Comparison of ENCODE assay signal across 23 cellular contexts in genomic region chr1:171786534-171786933, GRCh38. TPM values are rescaled to one million over a fixed set of nuclear protein-coding genes. Genes with fewer than 3 reads are reported as not detected.
A peak's percentile ranks its signal among the peaks of the same experiment; 100 is the strongest.
DNase-seq lines count a peak whose midpoint lies in the region; ATAC-seq lines count a peak whose summit lies in the region.
"Had no signal": no experiment of that assay in that cellular context is flagged by ENCODE, and none has a peak within 500 bp of the region (broad histone marks: within the 10 kb centered on the region; RNA-seq: fewer than 3 reads in every experiment).

No MANE protein-coding gene starts in this region.

- POLR2A ChIA-PET in activated CD4-positive, alpha-beta memory T cell treated with anti-CD3 and anti-CD28 coated beads, Interleukin-2, amount 10 ng/mL, durations not matched to agents 7 days and 5 days (lab: Charles Lee) = interaction anchor here (4.0 kb wide), 1 partner anchor 45 kb away, joined by 40 read pairs; the partner anchor contains the start of gene VAMP4

- H3K9me3 Mint-ChIP-seq in activated CD4-positive, alpha-beta T cell treated with anti-CD3 and anti-CD28 coated beads, Interleukin-2, amount 10 ng/mL, durations not matched to agents 24 days and 14 days = no peaks in the 10 kb centered on the region
- H3K9me3 Mint-ChIP-seq in activated naive CD8-positive, alpha-beta T cell treated with anti-CD3 and anti-CD28 coated beads for 36 hours = no peaks in the 10 kb centered on the region
- H3K9me3 Mint-ChIP-seq in activated naive CD8-positive, alpha-beta T cell treated with anti-CD3 and anti-CD28 coated beads, Interleukin-2, amount 50 U/mL, for 24 hours = no peaks in the 10 kb centered on the region
- H3K9me3 Mint-ChIP-seq in activated CD4-positive, alpha-beta memory T cell treated with anti-CD3 and anti-CD28 coated beads, Interleukin-2, amount 10 ng/mL, durations not matched to agents 7 days and 5 days = no peaks in the 10 kb centered on the region
- no peaks in the 10 kb centered on the region for H3K9me3 Mint-ChIP-seq in stimulated activated effector memory CD8-positive, alpha-beta T cell treated with anti-CD3 and anti-CD28 coated beads, Interleukin-12 subunit alpha, Interleukin-12 subunit beta, amount 100 ng/mL, for 72 hours
- H3K9me3 Mint-ChIP-seq: IgD-negative memory B cell had no signal

- DNase-seq in activated CD4-positive, alpha-beta T cell treated with anti-CD3 and anti-CD28 coated beads, Interleukin-2, amount 10 ng/mL, durations not matched to agents 24 days and 14 days = no peak
- DNase-seq in activated CD4-positive, alpha-beta T cell treated with anti-CD3 and anti-CD28 coated beads for 48 hours = no peak
- DNase-seq in activated naive CD8-positive, alpha-beta T cell treated with anti-CD3 and anti-CD28 coated beads for 36 hours = no peak
- no peak for DNase-seq in activated naive CD8-positive, alpha-beta T cell treated with anti-CD3 and anti-CD28 coated beads, Interleukin-2, amount 50 U/mL, for 24 hours
- DNase-seq in activated CD4-positive, alpha-beta memory T cell treated with anti-CD3 and anti-CD28 coated beads, Interleukin-2, amount 10 ng/mL, durations not matched to agents 7 days and 5 days = no peak
- no peak for DNase-seq in stimulated activated effector memory CD8-positive, alpha-beta T cell treated with anti-CD3 and anti-CD28 coated beads, Interleukin-12 subunit alpha, Interleukin-12 subunit beta, amount 100 ng/mL, for 72 hours (ENCODE audit: low spot score in 2 of 2)
- no peak for DNase-seq in mucosa of gallbladder (ENCODE audit: low spot score)
- DNase-seq in NCI-H2029 treated with DMSO at 0.1 percent for 48 hours (lab: John Stamatoyannopoulos, UW) = no peak
- DNase-seq: 8988T, ACHN, BE2C, DMS153, DND-41, NCI-H1105, NCI-H1436 treated with DMSO at 0.1 percent for 48 hours, NCI-H1930, NCI-H446, NCI-H524 treated with DMSO at 0.1 percent for 48 hours, NCI-H774, SIG-M5 had no signal

- intact Hi-C loops in activated CD4-positive, alpha-beta T cell treated with anti-CD3 and anti-CD28 coated beads, Interleukin-2, amount 10 ng/mL, durations not matched to agents 24 days and 14 days (cut with micrococcal nuclease) = no loop called here

- H3K27ac Mint-ChIP-seq in activated CD4-positive, alpha-beta T cell treated with anti-CD3 and anti-CD28 coated beads, Interleukin-2, amount 10 ng/mL, durations not matched to agents 24 days and 14 days = peak overlapping the region; percentile 87
- H3K27ac Mint-ChIP-seq in activated naive CD8-positive, alpha-beta T cell treated with anti-CD3 and anti-CD28 coated beads for 36 hours = peak overlapping the region; percentile 34
- H3K27ac Mint-ChIP-seq in activated naive CD8-positive, alpha-beta T cell treated with anti-CD3 and anti-CD28 coated beads, Interleukin-2, amount 50 U/mL, for 24 hours = no peak overlapping the region
- H3K27ac Mint-ChIP-seq in activated CD4-positive, alpha-beta memory T cell treated with anti-CD3 and anti-CD28 coated beads, Interleukin-2, amount 10 ng/mL, durations not matched to agents 7 days and 5 days = peak overlapping the region; percentile 25
- H3K27ac Mint-ChIP-seq in stimulated activated effector memory CD8-positive, alpha-beta T cell treated with anti-CD3 and anti-CD28 coated beads, Interleukin-12 subunit alpha, Interleukin-12 subunit beta, amount 100 ng/mL, for 72 hours = peak overlapping the region; percentile 79

- H3K36me3 Mint-ChIP-seq in activated CD4-positive, alpha-beta T cell treated with anti-CD3 and anti-CD28 coated beads, Interleukin-2, amount 10 ng/mL, durations not matched to agents 24 days and 14 days (ENCODE audit: low read depth) = peaks cover 75% of the 10 kb centered on the region
- H3K36me3 Mint-ChIP-seq in activated naive CD8-positive, alpha-beta T cell treated with anti-CD3 and anti-CD28 coated beads for 36 hours = peaks cover 58% of the 10 kb centered on the region
- peaks cover 66% of the 10 kb centered on the region for H3K36me3 Mint-ChIP-seq in activated naive CD8-positive, alpha-beta T cell treated with anti-CD3 and anti-CD28 coated beads, Interleukin-2, amount 50 U/mL, for 24 hours (ENCODE audit: low read depth)
- peaks cover 83% of the 10 kb centered on the region for H3K36me3 Mint-ChIP-seq in activated CD4-positive, alpha-beta memory T cell treated with anti-CD3 and anti-CD28 coated beads, Interleukin-2, amount 10 ng/mL, durations not matched to agents 7 days and 5 days (ENCODE audit: low read depth)
- H3K36me3 Mint-ChIP-seq in stimulated activated effector memory CD8-positive, alpha-beta T cell treated with anti-CD3 and anti-CD28 coated beads, Interleukin-12 subunit alpha, Interleukin-12 subunit beta, amount 100 ng/mL, for 72 hours = peaks cover 87% of the 10 kb centered on the region

- no peak overlapping the region for H3K4me3 Mint-ChIP-seq in activated CD4-positive, alpha-beta T cell treated with anti-CD3 and anti-CD28 coated beads, Interleukin-2, amount 10 ng/mL, durations not matched to agents 24 days and 14 days
- no peak overlapping the region for H3K4me3 Mint-ChIP-seq in activated naive CD8-positive, alpha-beta T cell treated with anti-CD3 and anti-CD28 coated beads for 36 hours
- H3K4me3 Mint-ChIP-seq in activated naive CD8-positive, alpha-beta T cell treated with anti-CD3 and anti-CD28 coated beads, Interleukin-2, amount 50 U/mL, for 24 hours = no peak overlapping the region
- H3K4me3 Mint-ChIP-seq in activated CD4-positive, alpha-beta memory T cell treated with anti-CD3 and anti-CD28 coated beads, Interleukin-2, amount 10 ng/mL, durations not matched to agents 7 days and 5 days = no peak overlapping the region
- peak overlapping the region; percentile 96 for H3K4me3 Mint-ChIP-seq in stimulated activated effector memory CD8-positive, alpha-beta T cell treated with anti-CD3 and anti-CD28 coated beads, Interleukin-12 subunit alpha, Interleukin-12 subunit beta, amount 100 ng/mL, for 72 hours
- H3K4me3 Mint-ChIP-seq: CD14-positive monocyte, IgD-negative memory B cell had no signal

- H3K4me1 Mint-ChIP-seq in activated CD4-positive, alpha-beta T cell treated with anti-CD3 and anti-CD28 coated beads, Interleukin-2, amount 10 ng/mL, durations not matched to agents 24 days and 14 days = peaks cover 51% of the 10 kb centered on the region
- peaks cover 48% of the 10 kb centered on the region for H3K4me1 Mint-ChIP-seq in activated naive CD8-positive, alpha-beta T cell treated with anti-CD3 and anti-CD28 coated beads for 36 hours
- peaks cover 54% of the 10 kb centered on the region for H3K4me1 Mint-ChIP-seq in activated naive CD8-positive, alpha-beta T cell treated with anti-CD3 and anti-CD28 coated beads, Interleukin-2, amount 50 U/mL, for 24 hours
- peaks cover 66% of the 10 kb centered on the region for H3K4me1 Mint-ChIP-seq in activated CD4-positive, alpha-beta memory T cell treated with anti-CD3 and anti-CD28 coated beads, Interleukin-2, amount 10 ng/mL, durations not matched to agents 7 days and 5 days
- H3K4me1 Mint-ChIP-seq in stimulated activated effector memory CD8-positive, alpha-beta T cell treated with anti-CD3 and anti-CD28 coated beads, Interleukin-12 subunit alpha, Interleukin-12 subunit beta, amount 100 ng/mL, for 72 hours = peaks cover 74% of the 10 kb centered on the region

- no peak for ATAC-seq in activated naive CD8-positive, alpha-beta T cell treated with anti-CD3 and anti-CD28 coated beads, Interleukin-2, amount 50 U/mL, for 24 hours
- no peak for ATAC-seq in stimulated activated effector memory CD8-positive, alpha-beta T cell treated with anti-CD3 and anti-CD28 coated beads, Interleukin-12 subunit alpha, Interleukin-12 subunit beta, amount 100 ng/mL, for 72 hours
- ATAC-seq: HCT116 had no signal

- H3K27me3 Mint-ChIP-seq in activated CD4-positive, alpha-beta T cell treated with anti-CD3 and anti-CD28 coated beads, Interleukin-2, amount 10 ng/mL, durations not matched to agents 24 days and 14 days = no peaks in the 10 kb centered on the region
- H3K27me3 Mint-ChIP-seq in activated naive CD8-positive, alpha-beta T cell treated with anti-CD3 and anti-CD28 coated beads for 36 hours = no peaks in the 10 kb centered on the region
- no peaks in the 10 kb centered on the region for H3K27me3 Mint-ChIP-seq in activated naive CD8-positive, alpha-beta T cell treated with anti-CD3 and anti-CD28 coated beads, Interleukin-2, amount 50 U/mL, for 24 hours
- no peaks in the 10 kb centered on the region for H3K27me3 Mint-ChIP-seq in activated CD4-positive, alpha-beta memory T cell treated with anti-CD3 and anti-CD28 coated beads, Interleukin-2, amount 10 ng/mL, durations not matched to agents 7 days and 5 days
- H3K27me3 Mint-ChIP-seq: IgD-negative memory B cell had no signal

- CTCF ChIA-PET in activated CD4-positive, alpha-beta memory T cell treated with anti-CD3 and anti-CD28 coated beads, Interleukin-2, amount 10 ng/mL, durations not matched to agents 7 days and 5 days (lab: Charles Lee) = interaction anchor here (1.4 to 3.6 kb wide), 2 partner anchors 15 to 142 kb away, joined by 4 to 25 read pairs; no protein-coding TSS in a partner anchor

RNA-seq across cellular contexts. Expression of gene METTL13, which starts 5.1 kb away (rescaled TPM):
- 56.1 and 57.8 TPM in 2 replicates for total RNA-seq in activated CD4-positive, alpha-beta T cell treated with anti-CD3 and anti-CD28 coated beads, Interleukin-2, amount 10 ng/mL, durations not matched to agents 24 days and 14 days
- total RNA-seq in activated naive CD8-positive, alpha-beta T cell treated with anti-CD3 and anti-CD28 coated beads for 36 hours = 10 to 100 TPM; 59.3 to 60.0 TPM
- 10 to 100 TPM; 42.9 to 44.5 TPM for total RNA-seq in activated CD4-positive, alpha-beta memory T cell treated with anti-CD3 and anti-CD28 coated beads, Interleukin-2, amount 10 ng/mL, durations not matched to agents 7 days and 5 days
- 25.6 TPM for total RNA-seq in mucosa of gallbladder

RNA-seq across cellular contexts. Expression of gene VAMP4, which starts 44.7 kb away (rescaled TPM):
- 7.7 TPM in 2 replicates for total RNA-seq in activated CD4-positive, alpha-beta T cell treated with anti-CD3 and anti-CD28 coated beads, Interleukin-2, amount 10 ng/mL, durations not matched to agents 24 days and 14 days
- 1 to 10 TPM; 4.8 to 5.1 TPM for total RNA-seq in activated naive CD8-positive, alpha-beta T cell treated with anti-CD3 and anti-CD28 coated beads for 36 hours
- total RNA-seq in activated CD4-positive, alpha-beta memory T cell treated with anti-CD3 and anti-CD28 coated beads, Interleukin-2, amount 10 ng/mL, durations not matched to agents 7 days and 5 days = 10 to 100 TPM; 31.3 to 31.5 TPM
- 14.2 TPM for total RNA-seq in mucosa of gallbladder

RNA-seq across cellular contexts. Expression of gene DNM3, which starts 54.8 kb away (rescaled TPM):
- 0.42 and 0.45 TPM in 2 replicates for total RNA-seq in activated CD4-positive, alpha-beta T cell treated with anti-CD3 and anti-CD28 coated beads, Interleukin-2, amount 10 ng/mL, durations not matched to agents 24 days and 14 days
- under 1 TPM; 0.34 to 0.35 TPM for total RNA-seq in activated naive CD8-positive, alpha-beta T cell treated with anti-CD3 and anti-CD28 coated beads for 36 hours
- 1 to 10 TPM; 2.0 to 2.2 TPM for total RNA-seq in activated CD4-positive, alpha-beta memory T cell treated with anti-CD3 and anti-CD28 coated beads, Interleukin-2, amount 10 ng/mL, durations not matched to agents 7 days and 5 days
- total RNA-seq in mucosa of gallbladder = 2.8 TPM
